In the genomic region with DNA sequence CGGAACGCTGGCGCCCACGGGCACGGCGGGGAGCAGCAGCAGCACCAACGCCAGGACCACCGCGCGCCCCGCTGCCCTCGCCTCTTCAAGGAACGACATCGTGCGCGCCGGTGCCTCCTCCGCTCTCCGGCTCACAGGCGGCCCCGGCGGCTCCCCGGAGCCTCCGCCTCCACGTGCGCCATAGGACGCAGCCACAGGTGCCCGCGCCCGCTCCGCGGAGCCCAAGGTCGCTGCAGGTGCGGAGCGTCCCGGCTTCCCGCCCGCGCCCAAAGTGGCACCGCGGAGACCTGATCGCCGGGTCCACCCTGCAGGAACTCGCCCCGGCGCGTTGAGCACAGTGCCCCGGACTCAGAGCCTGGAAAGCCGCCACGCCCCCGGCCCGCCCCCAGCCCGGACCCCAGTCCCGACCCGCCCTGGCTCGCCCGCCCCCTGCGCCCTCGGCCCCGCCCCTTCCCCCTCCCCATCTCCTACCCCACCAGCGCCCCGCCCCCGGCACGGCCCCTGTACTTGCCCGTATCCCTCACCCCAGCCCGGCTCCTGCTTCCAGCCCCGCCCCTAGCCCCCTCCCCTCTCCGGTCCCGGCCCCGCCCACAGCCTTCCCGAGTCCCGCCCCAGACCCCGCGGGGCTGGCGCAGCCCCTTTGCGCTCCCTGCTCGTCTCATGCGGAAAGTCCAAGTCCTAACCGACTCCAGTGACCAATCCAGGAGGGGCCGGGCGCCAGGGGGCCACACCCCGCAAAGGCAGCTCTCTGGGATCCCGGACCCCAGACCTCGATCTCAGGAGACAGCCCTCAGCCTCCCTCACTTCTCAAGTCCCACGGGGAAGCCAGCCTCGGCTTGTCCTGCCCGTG, we compare ENCODE assay signal across 8 cellular contexts. TPM values are rescaled to one million over a fixed set of nuclear protein-coding genes. Genes with fewer than 3 reads are reported as not detected.
DNase-seq lines count a peak whose midpoint lies in the region; ATAC-seq and TF ChIP-seq lines count a peak whose summit lies in the region.
"Had no signal": no experiment of that assay in that cellular context is flagged by ENCODE, and none has a peak within 500 bp of the region (broad histone marks: within the 10 kb centered on the region; RNA-seq: fewer than 3 reads in every experiment).

A gene with protein sequence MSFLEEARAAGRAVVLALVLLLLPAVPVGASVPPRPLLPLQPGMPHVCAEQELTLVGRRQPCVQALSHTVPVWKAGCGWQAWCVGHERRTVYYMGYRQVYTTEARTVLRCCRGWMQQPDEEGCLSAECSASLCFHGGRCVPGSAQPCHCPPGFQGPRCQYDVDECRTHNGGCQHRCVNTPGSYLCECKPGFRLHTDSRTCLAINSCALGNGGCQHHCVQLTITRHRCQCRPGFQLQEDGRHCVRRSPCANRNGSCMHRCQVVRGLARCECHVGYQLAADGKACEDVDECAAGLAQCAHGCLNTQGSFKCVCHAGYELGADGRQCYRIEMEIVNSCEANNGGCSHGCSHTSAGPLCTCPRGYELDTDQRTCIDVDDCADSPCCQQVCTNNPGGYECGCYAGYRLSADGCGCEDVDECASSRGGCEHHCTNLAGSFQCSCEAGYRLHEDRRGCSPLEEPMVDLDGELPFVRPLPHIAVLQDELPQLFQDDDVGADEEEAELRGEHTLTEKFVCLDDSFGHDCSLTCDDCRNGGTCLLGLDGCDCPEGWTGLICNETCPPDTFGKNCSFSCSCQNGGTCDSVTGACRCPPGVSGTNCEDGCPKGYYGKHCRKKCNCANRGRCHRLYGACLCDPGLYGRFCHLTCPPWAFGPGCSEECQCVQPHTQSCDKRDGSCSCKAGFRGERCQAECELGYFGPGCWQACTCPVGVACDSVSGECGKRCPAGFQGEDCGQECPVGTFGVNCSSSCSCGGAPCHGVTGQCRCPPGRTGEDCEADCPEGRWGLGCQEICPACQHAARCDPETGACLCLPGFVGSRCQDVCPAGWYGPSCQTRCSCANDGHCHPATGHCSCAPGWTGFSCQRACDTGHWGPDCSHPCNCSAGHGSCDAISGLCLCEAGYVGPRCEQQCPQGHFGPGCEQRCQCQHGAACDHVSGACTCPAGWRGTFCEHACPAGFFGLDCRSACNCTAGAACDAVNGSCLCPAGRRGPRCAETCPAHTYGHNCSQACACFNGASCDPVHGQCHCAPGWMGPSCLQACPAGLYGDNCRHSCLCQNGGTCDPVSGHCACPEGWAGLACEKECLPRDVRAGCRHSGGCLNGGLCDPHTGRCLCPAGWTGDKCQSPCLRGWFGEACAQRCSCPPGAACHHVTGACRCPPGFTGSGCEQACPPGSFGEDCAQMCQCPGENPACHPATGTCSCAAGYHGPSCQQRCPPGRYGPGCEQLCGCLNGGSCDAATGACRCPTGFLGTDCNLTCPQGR (N-terminal part only) (minus strand): TSS at position 339 of the 850 bp plus-strand sequence. CDS start 240 bp downstream, at position 99.

- peak within 1 kb of the TSS; percentile 62; the same call in 1 of the 2 replicates for H3K27ac ChIP-seq in HCT116 (ENCODE audit: low read depth, low read length)
- H3K27ac ChIP-seq in hepatocyte = peak within 1 kb of the TSS; percentile 60
- H3K27ac ChIP-seq in smooth muscle cell (ENCODE audit: low read depth) = no peak within 1 kb of the TSS

- CTCF ChIA-PET in HCT116 (lab: Charles Lee) = no interaction called here

- no TSS peak for BruUV-seq in HCT116 (replicated peaks; lab: Mats Ljungman, UMichigan)

- H3K4me2 ChIP-seq in HCT116 (ENCODE audit: low read length) = peak within 1 kb of the TSS; percentile 98
- H3K4me2 ChIP-seq in hepatocyte = peak within 1 kb of the TSS; percentile 98
- H3K4me2 ChIP-seq in smooth muscle cell = peak within 1 kb of the TSS; percentile 91

- POLR2A ChIA-PET in HCT116 (lab: Charles Lee) = no interaction called here

- no peaks in the 10 kb centered on the region for H3K9me2 ChIP-seq in HCT116 (ENCODE audit: insufficient read depth)
- H3K9me2 ChIP-seq in hepatocyte (replicated peaks; ENCODE audit: insufficient read depth) = no peaks in the 10 kb centered on the region

- H3K9me3 ChIP-seq in HCT116 (ENCODE audit: control insufficient read depth in 1 of 2, insufficient read depth in 1 of 2, low read depth in 1 of 2, low read length in 2 of 2) (no peaks in the 10 kb centered on the region), hepatocyte (ENCODE audit: low read depth) (no peaks in the 10 kb centered on the region), smooth muscle cell (replicated peaks; ENCODE audit: low read depth) (no peaks in the 10 kb centered on the region)

- H3K4me1 Mint-ChIP-seq in activated naive CD8-positive, alpha-beta T cell (ENCODE audit: low read depth) = peaks cover 4% of the 10 kb centered on the region

- intact Hi-C loops in HCT116 (cut with micrococcal nuclease) = loop anchor here (1.0 kb wide), 1 partner anchor 23 kb away; no protein-coding TSS in a partner anchor

- H3K9ac ChIP-seq in HCT116 (ENCODE audit: low read length) (peak within 1 kb of the TSS; percentile 73), smooth muscle cell (ENCODE audit: low read depth) (no peak within 1 kb of the TSS)

- H3K36me3 ChIP-seq in HCT116 (ENCODE audit: control insufficient read depth in 1 of 2, insufficient read depth in 2 of 2, low read length in 2 of 2) (no peaks in the 10 kb centered on the region), hepatocyte (replicated peaks; ENCODE audit: insufficient read depth, low read depth) (no peaks in the 10 kb centered on the region), smooth muscle cell (ENCODE audit: low read depth) (no peaks in the 10 kb centered on the region)

- no peak for TF ChIP-seq CTCF in HCT116 (IDR thresholded peaks at IDR 0.05 in 2 of 3, conservative IDR thresholded peaks at IDR 0.05 in 1 of 3; ENCODE audit: borderline replicate concordance in 1 of 3, insufficient read depth in 1 of 3, low read depth in 2 of 3, low read length in 2 of 3)
- TF ChIP-seq CTCF in hepatocyte (IDR thresholded peaks at IDR 0.05; ENCODE audit: poor library complexity) = no peak
- no peak for TF ChIP-seq CTCF in smooth muscle cell (IDR thresholded peaks at IDR 0.05; ENCODE audit: borderline replicate concordance, insufficient read depth, poor library complexity, severe bottlenecking)

- no peaks in the 10 kb centered on the region for H3K36me3 Mint-ChIP-seq in activated naive CD8-positive, alpha-beta T cell

- peaks cover 5% of the 10 kb centered on the region for H3K27me3 Mint-ChIP-seq in activated naive CD8-positive, alpha-beta T cell

- H3K4me3 ChIP-seq in HCT116 (replicated peaks in 1 of 2; ENCODE audit: low read depth in 1 of 2, low read length in 2 of 2) = peak within 1 kb of the TSS; percentile 58 to 72
- H3K4me3 ChIP-seq in hepatocyte = peak within 1 kb of the TSS; percentile 55
- peak within 1 kb of the TSS; percentile 52 for H3K4me3 ChIP-seq in smooth muscle cell

- WGBS in hepatocyte (ENCODE audit: low lambda C conversion rate, missing lambda C conversion rate) = 2% methylated on average over 50 of the region's 87 CpGs
- 3% methylated on average over 41 of the region's 87 CpGs for WGBS in smooth muscle cell (ENCODE audit: low lambda C conversion rate)

- peak; percentile 78 for ATAC-seq in HCT116
- ATAC-seq in GM21529 (IDR thresholded peaks at IDR 0.05; ENCODE audit: unreplicated experiment) = no peak

- peaks cover 39 to 53% of the 10 kb centered on the region in 2 experiments for H3K4me1 ChIP-seq in HCT116 (ENCODE audit: control insufficient read depth in 1 of 2, insufficient read depth in 2 of 2, low read length in 2 of 2)
- H3K4me1 ChIP-seq in hepatocyte (ENCODE audit: insufficient read depth) = peaks cover 56% of the 10 kb centered on the region
- H3K4me1 ChIP-seq in smooth muscle cell (ENCODE audit: low read depth) = peaks cover 23% of the 10 kb centered on the region

- H4K20me1 ChIP-seq in HCT116 (ENCODE audit: insufficient read depth) (no peaks in the 10 kb centered on the region), hepatocyte (ENCODE audit: insufficient read depth, poor library complexity, severe bottlenecking) (peaks cover 5% of the 10 kb centered on the region), smooth muscle cell (ENCODE audit: low read depth) (no peaks in the 10 kb centered on the region)

- RAD21 ChIA-PET in HCT116 (lab: Charles Lee; ENCODE audit: low non-redundant PET in 1 of 2, low total read pairs in 2 of 2, uncharacterized antibody in 2 of 2, unreplicated experiment in 2 of 2) = no interaction called here

- no peaks in the 10 kb centered on the region for H3K9me3 Mint-ChIP-seq in activated naive CD8-positive, alpha-beta T cell (ENCODE audit: low read depth)
- H3K9me3 Mint-ChIP-seq: T-helper 1 cell treated with Interleukin-12 subunit alpha and Interleukin-12 subunit beta and Interleukin-4 antibody, amounts not matched to agents 30 μg/mL and 1 μg/mL, for 36 hours had no signal

- peaks cover 5% of the 10 kb centered on the region for H3F3A ChIP-seq in smooth muscle cell (ENCODE audit: low read depth)

- no peaks in the 10 kb centered on the region for H3K79me2 ChIP-seq in HCT116 (ENCODE audit: insufficient read depth, low read length)
- peaks cover 13% of the 10 kb centered on the region for H3K79me2 ChIP-seq in hepatocyte
- H3K79me2 ChIP-seq in smooth muscle cell (ENCODE audit: low read depth) = no peaks in the 10 kb centered on the region

- TF ChIP-seq RAD21 in HCT116 (IDR thresholded peaks at IDR 0.05; ENCODE audit: low read depth) = no peak

- H2AFZ ChIP-seq in HCT116 (ENCODE audit: low read depth, low read length, poor library complexity, severe bottlenecking) = peak within 1 kb of the TSS; percentile 35
- peak within 1 kb of the TSS; percentile 60 for H2AFZ ChIP-seq in hepatocyte
- H2AFZ ChIP-seq in smooth muscle cell (ENCODE audit: low read depth) = no peak within 1 kb of the TSS

- H3K4me3 Mint-ChIP-seq in activated naive CD8-positive, alpha-beta T cell = peak within 1 kb of the TSS; percentile 69
- H3K4me3 Mint-ChIP-seq: T-helper 1 cell treated with Interleukin-12 subunit alpha and Interleukin-12 subunit beta and Interleukin-4 antibody, amounts not matched to agents 30 μg/mL and 1 μg/mL, for 36 hours had no signal

- no peak for TF ChIP-seq POLR2A in HCT116 (IDR thresholded peaks at IDR 0.05; ENCODE audit: borderline replicate concordance, extremely low read depth, insufficient read depth, insufficient read length)

- H3K27ac Mint-ChIP-seq in activated naive CD8-positive, alpha-beta T cell = no peak within 1 kb of the TSS
- H3K27ac Mint-ChIP-seq: T-helper 1 cell treated with Interleukin-12 subunit alpha and Interleukin-12 subunit beta and Interleukin-4 antibody, amounts not matched to agents 30 μg/mL and 1 μg/mL, for 36 hours had no signal

- peak; percentile 69 for DNase-seq in HCT116 (ENCODE audit: low read depth, low spot score)
- DNase-seq in RPMI8226 = peak; percentile 64
- DNase-seq in hepatocyte (ENCODE audit: low spot score) = peak; percentile 95
- peak; percentile 21 for DNase-seq in smooth muscle cell (lab: John Stamatoyannopoulos, UW; ENCODE audit: unreplicated experiment)
- DNase-seq in NOMO-1 (lab: John Stamatoyannopoulos, UW; ENCODE audit: unreplicated experiment in 2 of 2) = no peak

- H3K27me3 ChIP-seq in HCT116 (ENCODE audit: insufficient read depth, low read length) = no peaks in the 10 kb centered on the region
- no peaks in the 10 kb centered on the region for H3K27me3 ChIP-seq in hepatocyte
- peaks cover 17% of the 10 kb centered on the region for H3K27me3 ChIP-seq in smooth muscle cell (ENCODE audit: low read depth)

RNA-seq across cellular contexts. Expression of the gene that starts here (rescaled TPM):
- total RNA-seq in HCT116 (2021; ENCODE audit: unreplicated experiment) (47.6 TPM), hepatocyte (9.6 and 11.6 TPM in 2 replicates), smooth muscle cell (4.8 and 6.5 TPM in 2 replicates)
- 34.0 and 43.9 TPM in 2 replicates for polyA plus RNA-seq in HCT116 (2012)
- polyA plus RNA-seq in hepatocyte (21.9 and 23.5 TPM in 2 replicates), smooth muscle cell (12.8 and 18.6 TPM in 2 replicates)

Comparison
In these comparisons a context has a peak if more than half of its experiments do, and no peak if none do; other contexts are left out.
1. DNase-seq: peak in HCT116 (single experiment), RPMI8226 (single experiment), hepatocyte (single experiment) and smooth muscle cell (single experiment); none in NOMO-1 (0 of 2).
2. Peak in every context shown above with its lines, with median percentiles within 50 percentile points of each other: H3K4me2 ChIP-seq and H3K4me3 ChIP-seq.